ENCODE assay signal across 33 cellular contexts in genomic region chr4:32349026-32349425, GRCh38.
"Had no signal": no experiment of that assay in that cellular context is flagged by ENCODE, and none has a peak within 500 bp of the region (broad histone marks: within the 10 kb centered on the region; RNA-seq: fewer than 3 reads in every experiment).

No MANE protein-coding gene starts in this region.

- H3K36me3 ChIP-seq: ascending aorta, cardiac muscle cell had no signal

- H3K4me1 ChIP-seq: ascending aorta had no signal

- H3K27ac ChIP-seq: ascending aorta, cardiac muscle cell, VCaP had no signal

- H3K4me3 ChIP-seq: ascending aorta, cardiac muscle cell had no signal

- H3K27me3 ChIP-seq: ascending aorta, cardiac muscle cell had no signal

- DNase-seq: activated B cell treated with CpG ODN at 0.5 μM for 24 hours; activated CD4-positive, alpha-beta memory T cell treated with anti-CD3 and anti-CD28 coated beads for 36 hours; activated CD4-positive, alpha-beta T cell treated with anti-CD3 and anti-CD28 coated beads for 4 hours; activated CD4-positive, alpha-beta T cell treated with anti-CD3 and anti-CD28 coated beads, Interleukin-2, amount 10 ng/mL, durations not matched to agents 24 days and 14 days; activated CD4-positive, alpha-beta T cell treated with anti-CD3 and anti-CD28 coated beads, Interleukin-2, amount 50 U/mL, for 1 hour; activated CD4-positive, alpha-beta T cell treated with anti-CD3 and anti-CD28 coated beads, Interleukin-2, amount 50 U/mL, for 4 hours; activated CD4-positive, CD25-positive, alpha-beta regulatory T cell treated with anti-CD3 and anti-CD28 coated beads, Interleukin-2, amount 50 U/mL, for 72 hours; activated CD8-positive, alpha-beta memory T cell treated with anti-CD3 and anti-CD28 coated beads, Interleukin-2, amount 50 U/mL, for 4 hours; activated CD8-positive, alpha-beta T cell treated with anti-CD3 and anti-CD28 coated beads for 36 hours; activated effector memory CD4-positive, alpha-beta T cell treated with anti-CD3 and anti-CD28 coated beads, Interleukin-2, amount 50 U/mL, for 16 hours; activated gamma-delta T cell treated with Interleukin-2 at 50 U/mL for 16 hours; activated naive CD4-positive, alpha-beta T cell; activated naive CD4-positive, alpha-beta T cell treated with anti-CD3 and anti-CD28 coated beads for 36 hours; activated naive CD4-positive, alpha-beta T cell treated with anti-CD3 and anti-CD28 coated beads, Interleukin-2, amount 50 U/mL, for 16 hours; activated naive CD8-positive, alpha-beta T cell treated with anti-CD3 and anti-CD28 coated beads, Interleukin-2, amount 10 ng/mL, durations not matched to agents 7 days and 5 days; activated naive CD8-positive, alpha-beta T cell treated with anti-CD3 and anti-CD28 coated beads, Interleukin-2, amount 50 U/mL, for 24 hours; activated T-cell treated with anti-CD3 and anti-CD28 coated beads for 4 hours; activated T-cell treated with anti-CD3 and anti-CD28 coated beads, Interleukin-2, amount 50 U/mL, for 1 hour; activated T-cell treated with anti-CD3 and anti-CD28 coated beads, Interleukin-2, amount 50 U/mL, for 4 hours; activated T-cell treated with anti-CD3 and anti-CD28 coated beads, Interleukin-2, amount 50 U/mL, for 72 hours; amygdala; anterior cingulate cortex; caudate nucleus; cerebellar nuclear complex; T-helper 2 cell; T-helper 9 cell had no signal

- FAIRE-seq: bronchial epithelial cell, TTC549 had no signal

- ATAC-seq: activated CD8-positive, alpha-beta T cell treated with anti-CD3 and anti-CD28 coated beads for 36 hours; activated naive CD4-positive, alpha-beta T cell treated with anti-CD3 and anti-CD28 coated beads, Interleukin-2, amount 50 U/mL, for 72 hours; activated naive CD8-positive, alpha-beta T cell treated with anti-CD3 and anti-CD28 coated beads, Interleukin-2, amount 50 U/mL, for 24 hours; activated T-cell treated with anti-CD3 and anti-CD28 coated beads, Interleukin-2, amount 50 U/mL, for 4 hours; activated T-cell treated with anti-CD3 and anti-CD28 coated beads, Interleukin-2, amount 50 U/mL, for 72 hours; activated T-helper 17 cell treated with anti-CD3 and anti-CD28 coated beads, Interleukin-2, amount 50 U/mL, for 72 hours had no signal

- H3K9me3 ChIP-seq: ascending aorta had no signal
